ENCODE assay signal across 1 cellular context in genomic region chr22:30561402-30562154, GRCh38.
TF ChIP-seq lines count a peak whose summit lies in the region.

No MANE protein-coding gene starts in this region.

TF ChIP-seq in GM23338, 12 proteins besides CTCF, POLR2A, EP300 and RAD21:
- peak; percentile 55; the same call in 1 of the 2 replicates for TF ChIP-seq ETS1 (IDR thresholded peaks at IDR 0.05)
- no peak for TF ChIP-seq STAT1 (IDR thresholded peaks at IDR 0.05; ENCODE audit: unreplicated experiment)
- TF ChIP-seq EZH2 (IDR thresholded peaks at IDR 0.05; ENCODE audit: low read depth, unreplicated experiment): no peak
- no peak for TF ChIP-seq ZNF114 (CRISPR knock-in tag; IDR thresholded peaks at IDR 0.05)
- no peak for TF ChIP-seq CREB1 (CRISPR knock-in tag; IDR thresholded peaks at IDR 0.05; ENCODE audit: low read depth)
- TF ChIP-seq NANOG (IDR thresholded peaks at IDR 0.05; ENCODE audit: borderline replicate concordance): no peak
- TF ChIP-seq REST (IDR thresholded peaks at IDR 0.05; ENCODE audit: unreplicated experiment): no peak
- no peak for TF ChIP-seq ZNF462 (CRISPR knock-in tag; IDR thresholded peaks at IDR 0.05)
